Comparison of ENCODE assay signal across 14 cellular contexts in genomic region chr18:2881088-2881487, GRCh38. TPM values are rescaled to one million over a fixed set of nuclear protein-coding genes. Genes with fewer than 3 reads are reported as not detected.
A peak's percentile ranks its signal among the peaks of the same experiment; 100 is the strongest.
DNase-seq lines count a peak whose midpoint lies in the region; ATAC-seq and TF ChIP-seq lines count a peak whose summit lies in the region.
"Had no signal": no experiment of that assay in that cellular context is flagged by ENCODE, and none has a peak within 500 bp of the region (broad histone marks: within the 10 kb centered on the region; RNA-seq: fewer than 3 reads in every experiment).

No MANE protein-coding gene starts in this region.

- H3K36me3 ChIP-seq in BLaER1 = no peaks in the 10 kb centered on the region
- no peaks in the 10 kb centered on the region for H3K36me3 ChIP-seq in esophagus muscularis mucosa
- no peaks in the 10 kb centered on the region for H3K36me3 ChIP-seq in neural progenitor cell
- peaks cover 0 to 14% (median 0%) of the 10 kb centered on the region in 6 donors for H3K36me3 ChIP-seq in spleen
- H3K36me3 ChIP-seq: colonic mucosa, transverse colon had no signal

- H4K20me1 ChIP-seq in BLaER1 (no peaks in the 10 kb centered on the region), neural progenitor cell (ENCODE audit: low read depth) (no peaks in the 10 kb centered on the region)

- no peaks in the 10 kb centered on the region for H3F3A ChIP-seq in neural progenitor cell (ENCODE audit: low read depth)

- H3K4me3 Mint-ChIP-seq in HFFc6 (peak overlapping the region; percentile 69), neural progenitor cell (no peak overlapping the region)
- H3K4me3 Mint-ChIP-seq: naive B cell had no signal

- H3K4me1 Mint-ChIP-seq in HFFc6 (ENCODE audit: low read depth) = peaks cover 17% of the 10 kb centered on the region
- H3K4me1 Mint-ChIP-seq in neural progenitor cell = peaks cover 37% of the 10 kb centered on the region

- no peak for TF ChIP-seq CTCF in HFFc6 (IDR thresholded peaks at IDR 0.05)
- no peak for TF ChIP-seq CTCF in esophagus muscularis mucosa (IDR thresholded peaks at IDR 0.05)
- TF ChIP-seq CTCF in neural progenitor cell (IDR thresholded peaks at IDR 0.05) = no peak
- TF ChIP-seq CTCF in spleen (IDR thresholded peaks at IDR 0.05 in 8 of 11, conservative IDR thresholded peaks at IDR 0.05 in 3 of 11) = no peak

- no peak for DNase-seq in HFFc6
- DNase-seq in esophagus muscularis mucosa (ENCODE audit: extremely low spot score) = no peak
- DNase-seq in neural progenitor cell (ENCODE audit: low spot score) = no peak
- no peak for DNase-seq in putamen (ENCODE audit: low spot score)
- no peak for DNase-seq in spleen
- DNase-seq in occipital lobe (lab: John Stamatoyannopoulos, UW) = no peak
- DNase-seq: activated CD8-positive, alpha-beta memory T cell treated with anti-CD3 and anti-CD28 coated beads, Interleukin-2, amount 50 U/mL, for 4 hours; colonic mucosa; hippocampal formation; naive B cell; NCI-H524 had no signal

- H3K36me3 Mint-ChIP-seq in HFFc6 (ENCODE audit: low read depth) (no peaks in the 10 kb centered on the region), neural progenitor cell (peaks cover 1% of the 10 kb centered on the region)

- peak overlapping the region; percentile 82 for H3K4me2 ChIP-seq in BLaER1
- no peak overlapping the region for H3K4me2 ChIP-seq in neural progenitor cell

- peaks cover 68% of the 10 kb centered on the region for H3K4me1 ChIP-seq in BLaER1
- peaks cover 6 to 24% (median 18%) of the 10 kb centered on the region in 4 donors for H3K4me1 ChIP-seq in esophagus muscularis mucosa
- H3K4me1 ChIP-seq in neural progenitor cell = no peaks in the 10 kb centered on the region
- H3K4me1 ChIP-seq in spleen = peaks cover 5 to 54% (median 23%) of the 10 kb centered on the region in 6 donors
- H3K4me1 ChIP-seq: colonic mucosa had no signal

- H3K27ac ChIP-seq in BLaER1 (peak overlapping the region; percentile 70), esophagus muscularis mucosa (replicated peaks in 1 of 4) (peak overlapping the region in 3 of 4 donors; percentile 18 to 63 (median 55)), neural progenitor cell (no peak overlapping the region), spleen (peak overlapping the region in 2 of 8 donors; percentile 18 to 66)
- H3K27ac ChIP-seq: colonic mucosa had no signal

- H3K9ac ChIP-seq in BLaER1 = peak overlapping the region; percentile 46; the same call in 1 of the 2 replicates
- H3K9ac ChIP-seq in neural progenitor cell = no peak overlapping the region

- H2AFZ ChIP-seq in neural progenitor cell (replicated peaks) = peak overlapping the region; percentile 34

- H3K27ac Mint-ChIP-seq in HFFc6 = peak overlapping the region; percentile 95
- H3K27ac Mint-ChIP-seq in neural progenitor cell = peak overlapping the region; percentile 7

- H3K4me3 ChIP-seq in BLaER1 (0 out of 2 replicates have a peak overlapping the region, but pooled peaks have one; percentile 22), esophagus muscularis mucosa (no peak overlapping the region), neural progenitor cell (no peak overlapping the region), spleen (no peak overlapping the region)
- H3K4me3 ChIP-seq: colonic mucosa, transverse colon had no signal

- no peaks in the 10 kb centered on the region for H3K79me2 ChIP-seq in neural progenitor cell (ENCODE audit: low read depth)

- TF ChIP-seq POLR2A in esophagus muscularis mucosa (IDR thresholded peaks at IDR 0.05; ENCODE audit: low read depth) (no peak), spleen (IDR thresholded peaks at IDR 0.05) (no peak)

- H3K9me3 ChIP-seq in BLaER1 (no peaks in the 10 kb centered on the region), esophagus muscularis mucosa (no peaks in the 10 kb centered on the region), neural progenitor cell (ENCODE audit: low read depth) (no peaks in the 10 kb centered on the region), spleen (peaks cover 0 to under 1% (median 0%) of the 10 kb centered on the region in 8 donors)
- H3K9me3 ChIP-seq: colonic mucosa, transverse colon had no signal

- TF ChIP-seq EP300 in esophagus muscularis mucosa (IDR thresholded peaks at IDR 0.05) = no peak

- intact Hi-C loops in esophagus muscularis mucosa (cut with DNase I) = no loop called here
- intact Hi-C loops in spleen (cut with DNase I; ENCODE audit: low total_unique reads) = no loop called here

- H3K27me3 Mint-ChIP-seq in HFFc6 (ENCODE audit: insufficient read depth) (no peaks in the 10 kb centered on the region), neural progenitor cell (ENCODE audit: insufficient read depth, low read depth) (peaks cover 11% of the 10 kb centered on the region)

- 76% methylated on average over 7 of the region's 7 CpGs for WGBS in esophagus muscularis mucosa
- 83 to 92% (median 89%) methylated on average over 7 of the region's 7 CpGs for WGBS in spleen, 5 donors

- H3K27me3 ChIP-seq in BLaER1 (no peaks in the 10 kb centered on the region), esophagus muscularis mucosa (no peaks in the 10 kb centered on the region), neural progenitor cell (no peaks in the 10 kb centered on the region), spleen (replicated peaks in 1 of 7) (peaks cover 0 to 4% (median 0%) of the 10 kb centered on the region in 7 donors)
- H3K27me3 ChIP-seq: colonic mucosa, transverse colon had no signal

- ATAC-seq in HG03342 (IDR thresholded peaks at IDR 0.05; ENCODE audit: unreplicated experiment) = no peak

- H3K9me3 Mint-ChIP-seq in HFFc6 = no peaks in the 10 kb centered on the region
- H3K9me3 Mint-ChIP-seq in neural progenitor cell = peaks cover 8% of the 10 kb centered on the region

RNA-seq across cellular contexts. Expression of gene EMILIN2, which starts 34.3 kb away (rescaled TPM):
- 10 to 100 TPM in 1 of 6 experiments, 1 to 10 TPM in 5; 5.9 to 10.6 (median 8.2) TPM for total RNA-seq in HFFc6 (2021; fragmentation: NEBNext Ultra II Directional; extraction: Animal tissue kit (Norgen Biotek cat#: 25700))
- 10 to 100 TPM; 10.8 to 24.2 (median 16.7) TPM for total RNA-seq in esophagus muscularis mucosa
- total RNA-seq in neural progenitor cell (ENCODE audit: low replicate concordance) = 2.2 and 10.7 TPM in 2 replicates
- total RNA-seq in spleen = 10 to 100 TPM; 12.1 to 47.7 (median 28.1) TPM
- polyA plus RNA-seq in spleen = 10 to 100 TPM in 2 of 3 donors, 1 to 10 TPM in 1; 7.5 to 20.3 (median 16.9) TPM
- 2.0 TPM for total RNA-seq in occipital lobe
